In genomic region chr6:22231050-22231449, GRCh38 we compare ENCODE assay signal across 29 cellular contexts.
"Had no signal": no experiment of that assay in that cellular context is flagged by ENCODE, and none has a peak within 500 bp of the region (broad histone marks: within the 10 kb centered on the region; RNA-seq: fewer than 3 reads in every experiment).

No MANE protein-coding gene starts in this region.

- H3K4me1 ChIP-seq: left lung, pancreas, prostate gland, spleen, suprapubic skin, tibial artery, upper lobe of right lung had no signal

- DNase-seq: hippocampal formation; kidney; left colon; left lung; lower lobe of right lung; midbrain; mucosa of descending colon; naive thymus-derived CD4-positive, alpha-beta T cell; nucleus accumbens; pancreas; posterior cingulate gyrus; retina; right cardiac atrium; spleen; stimulated activated CD4-positive, alpha-beta T cell treated with anti-CD3 and anti-CD28 coated beads, Interleukin-4, amount 100 ng/mL, for 24 hours; stimulated activated naive CD4-positive, alpha-beta T cell; tibial artery; trophoblast cell; upper lobe of right lung had no signal

- H3K36me3 Mint-ChIP-seq: naive thymus-derived CD4-positive, alpha-beta T cell; natural killer cell treated with Interleukin-12 subunit alpha and Interleukin-12 subunit beta and Interleukin-15 and Interleukin-18, amount 100 ng/mL, for 72 hours; stimulated activated effector memory CD8-positive, alpha-beta T cell treated with anti-CD3 and anti-CD28 coated beads, Interleukin-12 subunit alpha, Interleukin-12 subunit beta, amount 100 ng/mL, for 72 hours had no signal

- H3K36me3 ChIP-seq: left lung, lower lobe of right lung, pancreas, prostate gland, spleen, suprapubic skin, thoracic aorta, tibial artery, upper lobe of right lung had no signal

- H3K9me3 ChIP-seq: lower lobe of right lung, mucosa of descending colon, pancreas, prostate gland, suprapubic skin, thoracic aorta, tibial artery, upper lobe of right lung had no signal

- H3K27ac Mint-ChIP-seq: naive thymus-derived CD4-positive, alpha-beta T cell; natural killer cell treated with Interleukin-12 subunit alpha and Interleukin-12 subunit beta and Interleukin-15 and Interleukin-18, amount 100 ng/mL, for 72 hours; stimulated activated effector memory CD8-positive, alpha-beta T cell treated with anti-CD3 and anti-CD28 coated beads, Interleukin-12 subunit alpha, Interleukin-12 subunit beta, amount 100 ng/mL, for 72 hours; stimulated activated naive CD8-positive, alpha-beta T cell treated with anti-CD3 and anti-CD28 coated beads, Interleukin-15, Interleukin-2, amounts not matched to agents 100 ng/mL and 50 ng/mL, for 24 hours had no signal

- ATAC-seq: left colon; left lung; lower lobe of right lung; mucosa of descending colon; naive thymus-derived CD4-positive, alpha-beta T cell; natural killer cell treated with Interleukin-12 subunit alpha and Interleukin-12 subunit beta and Interleukin-15 and Interleukin-18, amount 100 ng/mL, for 72 hours; pancreas; right cardiac atrium; sciatic nerve; stimulated activated effector memory CD8-positive, alpha-beta T cell treated with anti-CD3 and anti-CD28 coated beads, Interleukin-12 subunit alpha, Interleukin-12 subunit beta, amount 100 ng/mL, for 72 hours; upper lobe of right lung had no signal

- H3K27ac ChIP-seq: left lung, lower lobe of right lung, pancreas, prostate gland, spleen, suprapubic skin, thoracic aorta, tibial artery, upper lobe of right lung had no signal

- H3K27me3 ChIP-seq: left lung, pancreas, spleen, suprapubic skin, tibial artery, upper lobe of right lung had no signal

- H3K4me3 Mint-ChIP-seq: naive thymus-derived CD4-positive, alpha-beta T cell; natural killer cell treated with Interleukin-12 subunit alpha and Interleukin-12 subunit beta and Interleukin-15 and Interleukin-18, amount 100 ng/mL, for 72 hours; neural crest cell; stimulated activated effector memory CD8-positive, alpha-beta T cell treated with anti-CD3 and anti-CD28 coated beads, Interleukin-12 subunit alpha, Interleukin-12 subunit beta, amount 100 ng/mL, for 72 hours; stimulated activated naive CD8-positive, alpha-beta T cell treated with anti-CD3 and anti-CD28 coated beads, Interleukin-15, Interleukin-2, amounts not matched to agents 100 ng/mL and 50 ng/mL, for 24 hours had no signal

- H3K4me3 ChIP-seq: left lung, lower lobe of right lung, mucosa of descending colon, pancreas, prostate gland, skin epidermis, spleen, suprapubic skin, thoracic aorta, tibial artery, upper lobe of right lung had no signal

- FAIRE-seq: kidney, pancreas, urothelium cell line had no signal

- H3K4me1 Mint-ChIP-seq: naive thymus-derived CD4-positive, alpha-beta T cell; neural crest cell; stimulated activated effector memory CD8-positive, alpha-beta T cell treated with anti-CD3 and anti-CD28 coated beads, Interleukin-12 subunit alpha, Interleukin-12 subunit beta, amount 100 ng/mL, for 72 hours had no signal

- H3K27me3 Mint-ChIP-seq: naive thymus-derived CD4-positive, alpha-beta T cell; natural killer cell treated with Interleukin-12 subunit alpha and Interleukin-12 subunit beta and Interleukin-15 and Interleukin-18, amount 100 ng/mL, for 72 hours; stimulated activated naive CD8-positive, alpha-beta T cell treated with anti-CD3 and anti-CD28 coated beads, Interleukin-15, Interleukin-2, amounts not matched to agents 100 ng/mL and 50 ng/mL, for 24 hours had no signal
